In the genomic region with DNA sequence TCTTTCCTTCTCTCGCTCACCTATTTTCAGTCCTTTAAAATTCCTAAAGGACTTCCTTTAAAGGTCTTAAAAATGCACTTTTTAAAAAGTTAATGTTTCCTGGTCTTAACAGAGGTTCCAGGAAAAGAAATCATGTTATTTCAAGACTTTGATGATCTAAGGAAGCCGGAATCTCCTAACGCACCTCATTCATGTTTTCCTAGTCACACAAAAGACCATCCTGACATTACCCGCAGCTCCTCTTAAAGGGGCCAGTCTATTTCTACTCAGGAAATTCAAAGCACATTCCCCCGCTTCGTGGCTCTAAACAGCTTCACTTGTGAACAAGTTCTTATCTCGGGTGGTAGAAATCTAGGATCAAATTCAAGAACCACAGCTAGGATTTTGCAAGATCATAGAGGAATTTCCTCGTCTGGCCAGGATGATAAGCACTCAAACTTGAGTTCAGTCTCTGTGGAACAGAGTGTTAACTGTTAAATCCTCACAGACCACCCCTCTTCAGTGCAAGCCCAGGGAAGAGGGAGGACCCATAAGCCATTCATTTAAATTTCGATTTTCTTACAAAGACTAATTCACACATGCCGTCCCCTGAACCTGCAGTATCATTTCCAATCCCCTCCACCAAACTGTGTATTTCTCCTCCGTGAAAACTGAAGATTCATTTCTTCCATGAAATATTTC, we compare ENCODE assay signal across 12 cellular contexts.
DNase-seq lines count a peak whose midpoint lies in the region; ATAC-seq and TF ChIP-seq lines count a peak whose summit lies in the region.
"Had no signal": no experiment of that assay in that cellular context is flagged by ENCODE, and none has a peak within 500 bp of the region (broad histone marks: within the 10 kb centered on the region; RNA-seq: fewer than 3 reads in every experiment).

No MANE protein-coding gene starts in this region.

- H3K9me3 ChIP-seq in uterus = no peaks in the 10 kb centered on the region
- H3K9me3 ChIP-seq: spleen had no signal

- TF ChIP-seq CTCF in cardiac fibroblast (IDR thresholded peaks at IDR 0.05; ENCODE audit: low read depth, low read length) (no peak), uterus (IDR thresholded peaks at IDR 0.05) (no peak)

- ATAC-seq in GM18520 (IDR thresholded peaks at IDR 0.05; ENCODE audit: unreplicated experiment) (no peak), GM21367 (IDR thresholded peaks at IDR 0.05; ENCODE audit: unreplicated experiment) (no peak)
- ATAC-seq: HCT116 had no signal

- DNase-seq in HT1080 (ENCODE audit: low read depth) (peak; percentile 38), cardiac fibroblast (ENCODE audit: low read depth in 2 of 2) (peak; percentile 71 to 86), left kidney (ENCODE audit: low read depth, low spot score) (peak; percentile 58), uterus (no peak), HPDE6-E6E7 (ENCODE audit: extremely low spot score) (no peak)
- DNase-seq: activated naive CD8-positive, alpha-beta T cell treated with anti-CD3 and anti-CD28 coated beads for 36 hours; NCI-H526 treated with DMSO at 0.1 percent for 48 hours; spleen; stimulated activated CD8-positive, alpha-beta memory T cell treated with anti-CD3 and anti-CD28 coated beads, Interleukin-4, amount 100 ng/mL, for 48 hours had no signal

- no peaks in the 10 kb centered on the region for H3K36me3 ChIP-seq in uterus
- H3K36me3 ChIP-seq: spleen had no signal

- H3K4me1 ChIP-seq in uterus = peaks cover 6% of the 10 kb centered on the region in 2 donors
- H3K4me1 ChIP-seq: spleen had no signal

- no peak for TF ChIP-seq POLR2A in uterus (IDR thresholded peaks at IDR 0.05)

- intact Hi-C loops in uterus (cut with DNase I; ENCODE audit: low total_unique reads) = no loop called here

- no peaks in the 10 kb centered on the region for H3K27me3 ChIP-seq in uterus
- H3K27me3 ChIP-seq: spleen had no signal

- H3K4me3 ChIP-seq in cardiac fibroblast (replicated peaks in 1 of 2; ENCODE audit: low read depth in 2 of 2, low read length in 2 of 2) (no peak overlapping the region), uterus (peak overlapping the region in 1 of 2 donors; percentile 6)
- H3K4me3 ChIP-seq: spleen had no signal

- H3K27ac ChIP-seq in uterus = peak overlapping the region; percentile 83 to 92
- H3K27ac ChIP-seq: spleen had no signal

Comparison
In these comparisons a context has a peak if more than half of its experiments do, and no peak if none do; other contexts are left out.
1. DNase-seq: peak in HT1080 (single experiment), cardiac fibroblast (2 of 2) and left kidney (single experiment); none in uterus (0 of 2) and HPDE6-E6E7 (single experiment).